ENCODE assay signal across 23 cellular contexts in genomic region chr1:226551299-226551698, GRCh38. TPM values are rescaled to one million over a fixed set of nuclear protein-coding genes. Genes with fewer than 3 reads are reported as not detected.
DNase-seq lines count a peak whose midpoint lies in the region; ATAC-seq and TF ChIP-seq lines count a peak whose summit lies in the region.
"Had no signal": no experiment of that assay in that cellular context is flagged by ENCODE, and none has a peak within 500 bp of the region (broad histone marks: within the 10 kb centered on the region; RNA-seq: fewer than 3 reads in every experiment).

No MANE protein-coding gene starts in this region.

- H3K27me3 Mint-ChIP-seq in neural crest cell (ENCODE audit: low read depth) = peaks cover 67% of the 10 kb centered on the region

- no peaks in the 10 kb centered on the region for H3K27me3 ChIP-seq in Peyer's patch
- H3K27me3 ChIP-seq: SJCRH30 had no signal

- no peaks in the 10 kb centered on the region for H3K36me3 Mint-ChIP-seq in neural crest cell (ENCODE audit: low read depth)
- H3K36me3 Mint-ChIP-seq: activated CD4-positive, alpha-beta memory T cell treated with anti-CD3 and anti-CD28 coated beads for 36 hours; mesothelial cell of epicardium had no signal

- H3K9me3 ChIP-seq in Peyer's patch = no peaks in the 10 kb centered on the region
- H3K9me3 ChIP-seq: BLaER1 treated with 17β-estradiol and CSF1 and Interleukin-3, amounts not matched to agents 10 nM and 100 nM; HAP-1; SJCRH30 had no signal

- no peak overlapping the region for H3K27ac ChIP-seq in Peyer's patch
- H3K27ac ChIP-seq: BLaER1 treated with 17β-estradiol and CSF1 and Interleukin-3, amounts not matched to agents 10 nM and 100 nM; SJCRH30; WERI-Rb-1 had no signal

- H3K9me3 Mint-ChIP-seq in neural crest cell = no peaks in the 10 kb centered on the region
- H3K9me3 Mint-ChIP-seq: activated CD4-positive, alpha-beta memory T cell treated with anti-CD3 and anti-CD28 coated beads for 36 hours; activated naive CD4-positive, alpha-beta T cell treated with anti-CD3 and anti-CD28 coated beads for 36 hours; mesothelial cell of epicardium; T-helper 1 cell treated with Interleukin-12 subunit alpha and Interleukin-12 subunit beta and Interleukin-4 antibody, amounts not matched to agents 30 μg/mL and 1 μg/mL, for 36 hours had no signal

- no peak overlapping the region for H3K4me3 ChIP-seq in Peyer's patch
- H3K4me3 ChIP-seq: BLaER1 treated with 17β-estradiol and CSF1 and Interleukin-3, amounts not matched to agents 10 nM and 100 nM; GM12878; HAP-1; SJCRH30 had no signal

- no peak overlapping the region for H3K27ac Mint-ChIP-seq in neural crest cell (ENCODE audit: unreplicated experiment)
- H3K27ac Mint-ChIP-seq: activated CD4-positive, alpha-beta memory T cell treated with anti-CD3 and anti-CD28 coated beads for 36 hours; activated naive CD4-positive, alpha-beta T cell treated with anti-CD3 and anti-CD28 coated beads for 36 hours; mesothelial cell of epicardium; T-helper 1 cell treated with Interleukin-12 subunit alpha and Interleukin-12 subunit beta and Interleukin-4 antibody, amounts not matched to agents 30 μg/mL and 1 μg/mL, for 36 hours had no signal

- peak overlapping the region; percentile 69 for H3K4me3 Mint-ChIP-seq in neural crest cell
- H3K4me3 Mint-ChIP-seq: activated CD4-positive, alpha-beta memory T cell treated with anti-CD3 and anti-CD28 coated beads for 36 hours; activated naive CD4-positive, alpha-beta T cell treated with anti-CD3 and anti-CD28 coated beads for 36 hours; mesothelial cell of epicardium; T-helper 1 cell treated with Interleukin-12 subunit alpha and Interleukin-12 subunit beta and Interleukin-4 antibody, amounts not matched to agents 30 μg/mL and 1 μg/mL, for 36 hours had no signal

- no peaks in the 10 kb centered on the region for H3K36me3 ChIP-seq in Peyer's patch
- H3K36me3 ChIP-seq: BLaER1 treated with 17β-estradiol and CSF1 and Interleukin-3, amounts not matched to agents 10 nM and 100 nM; HAP-1; SJCRH30; WERI-Rb-1 had no signal

- no peak for ATAC-seq in HG02610 (IDR thresholded peaks at IDR 0.05; ENCODE audit: unreplicated experiment)

- DNase-seq in NCI-H2081 (lab: John Stamatoyannopoulos, UW) (peak; percentile 46 to 79), NCI-H2081 treated with DMSO at 0.1 percent for 48 hours (lab: John Stamatoyannopoulos, UW) (no peak), NCI-H1105 (lab: John Stamatoyannopoulos, UW) (peak; percentile 62), Peyer's patch (peak in 2 of 3 donors; percentile 73 to 76), neural crest cell (ENCODE audit: low read depth, low spot score) (no peak), islet precursor cell (no peak), ACHN (no peak)
- DNase-seq: activated CD4-positive, alpha-beta memory T cell treated with anti-CD3 and anti-CD28 coated beads for 36 hours; activated naive CD4-positive, alpha-beta T cell treated with anti-CD3 and anti-CD28 coated beads for 36 hours; activated T-cell treated with anti-CD3 and anti-CD28 coated beads, Interleukin-2, amount 50 U/mL, for 1 hour; NCI-H1930; OCI-M1; SJCRH30; WERI-Rb-1 had no signal

- TF ChIP-seq CTCF in Peyer's patch (IDR thresholded peaks at IDR 0.05) = no peak
- no peak for TF ChIP-seq CTCF in neural crest cell (conservative IDR thresholded peaks at IDR 0.05)

- H3K4me1 Mint-ChIP-seq in neural crest cell = peaks cover 12% of the 10 kb centered on the region

- peaks cover 0 to 37% (median 20%) of the 10 kb centered on the region in 4 donors for H3K4me1 ChIP-seq in Peyer's patch

- in situ Hi-C loops in ACHN (cut with HindIII; ENCODE audit: low pct_ligation_motif_present, low pct_unique_long_range_greater_than_20kb, low sequenced_read_pairs) = no loop called here

- no peak for TF ChIP-seq POLR2A in Peyer's patch (IDR thresholded peaks at IDR 0.05)

RNA-seq across cellular contexts. Expression of gene STUM, which starts 2.7 kb away (rescaled TPM):
- total RNA-seq in Peyer's patch (1 to 10 TPM; 1.4 to 4.6 (median 2.9) TPM), neural crest cell (0.86 and 1.1 TPM in 2 replicates)
- total RNA-seq: A172; activated CD4-positive, alpha-beta memory T cell treated with anti-CD3 and anti-CD28 coated beads for 36 hours; activated naive CD4-positive, alpha-beta T cell treated with anti-CD3 and anti-CD28 coated beads for 36 hours; astrocyte; pulmonary artery endothelial cell had no signal

Comparison
In these comparisons a context has a peak if more than half of its experiments do, and no peak if none do; other contexts are left out.
1. DNase-seq: peak in NCI-H2081 (2 of 2), NCI-H1105 (single experiment) and Peyer's patch (2 of 3); none in NCI-H2081 treated with DMSO at 0.1 percent for 48 hours (single experiment), neural crest cell (single experiment), islet precursor cell (single experiment) and ACHN (single experiment).